Comparison of ENCODE assay signal across 10 cellular contexts in the genomic region with DNA sequence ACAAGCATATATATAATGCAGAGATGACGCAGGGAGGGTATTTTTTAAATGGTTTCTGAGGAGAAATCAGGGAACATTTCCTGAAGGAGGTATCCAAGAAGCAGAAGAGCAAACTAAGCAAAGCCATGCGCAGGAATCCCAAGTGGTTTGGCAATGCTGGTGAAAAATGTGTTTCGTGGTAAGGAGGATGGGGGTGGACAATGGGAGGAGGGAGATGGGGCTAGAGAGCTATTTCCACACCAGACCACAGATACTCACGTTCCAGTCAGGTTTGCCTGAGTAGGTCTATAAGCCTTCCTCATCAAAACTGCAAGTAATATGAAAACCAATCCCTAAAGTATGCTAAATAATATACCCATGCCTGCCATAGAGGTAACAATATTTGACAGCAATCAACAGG.
DNase-seq lines count a peak whose midpoint lies in the region; ATAC-seq, FAIRE-seq and TF ChIP-seq lines count a peak whose summit lies in the region.
"Had no signal": no experiment of that assay in that cellular context is flagged by ENCODE, and none has a peak within 500 bp of the region (broad histone marks: within the 10 kb centered on the region; RNA-seq: fewer than 3 reads in every experiment).

No MANE protein-coding gene starts in this region.

- H3F3A ChIP-seq in GM23338 (replicated peaks; ENCODE audit: low read depth): no peaks in the 10 kb centered on the region

- peaks cover 0 to 27% (median 0%) of the 10 kb centered on the region in 3 donors for H3K36me3 ChIP-seq in tibial nerve
- no peaks in the 10 kb centered on the region for H3K36me3 ChIP-seq in GM23338 (ENCODE audit: insufficient read depth)
- H3K36me3 ChIP-seq: uterus had no signal

- H3K4me3 ChIP-seq in tibial nerve (peak overlapping the region in 3 of 4 donors; percentile 24 to 85 (median 44)), GM23338 (no peak overlapping the region)

- H3K27me3 Mint-ChIP-seq in activated T-cell treated with anti-CD3 and anti-CD28 coated beads, Interleukin-2, amount 50 U/mL, for 72 hours (ENCODE audit: low read depth): no peaks in the 10 kb centered on the region
- H3K27me3 Mint-ChIP-seq in activated naive CD8-positive, alpha-beta T cell: no peaks in the 10 kb centered on the region
- peaks cover 10% of the 10 kb centered on the region for H3K27me3 Mint-ChIP-seq in GM23338 (ENCODE audit: insufficient read depth, low read depth, poor library complexity)

- TF ChIP-seq POLR2A in tibial nerve (IDR thresholded peaks at IDR 0.05): no peak
- TF ChIP-seq POLR2A in H54 (IDR thresholded peaks at IDR 0.05; ENCODE audit: low read depth, low read length): no peak

- H2AFZ ChIP-seq in GM23338: no peak overlapping the region

- H3K9me3 ChIP-seq in tibial nerve: no peaks in the 10 kb centered on the region
- H3K9me3 ChIP-seq: uterus had no signal

- DNase-seq in activated T-cell treated with anti-CD3 and anti-CD28 coated beads, Interleukin-2, amount 50 U/mL, for 72 hours: no peak
- DNase-seq in activated T-cell treated with anti-CD3 and anti-CD28 coated beads, Interleukin-2, amount 50 U/mL, for 1 hour: no peak
- DNase-seq in kidney tubule cell (ENCODE audit: low spot score) (peak; percentile 57), tibial nerve (ENCODE audit: low spot score in 2 of 2) (no peak), GM23338 (ENCODE audit: low spot score) (no peak), posterior cingulate gyrus (no peak), H54 (ENCODE audit: insufficient read length, low spot score) (no peak)
- DNase-seq: nucleus accumbens, uterus had no signal

- FAIRE-seq in H54 (lab: Jason Lieb, UNC): no peak

- intact Hi-C loops in posterior cingulate gyrus (cut with DNase I): loop anchor here (10.0 kb wide), 1 partner anchor 209 kb away; no protein-coding TSS in a partner anchor

- H3K4me1 ChIP-seq in tibial nerve (peaks cover 0 to 69% (median 41%) of the 10 kb centered on the region in 4 donors), GM23338 (ENCODE audit: insufficient read depth) (peaks cover 14% of the 10 kb centered on the region)

- TF ChIP-seq CTCF in tibial nerve (IDR thresholded peaks at IDR 0.05) (no peak), GM23338 (conservative IDR thresholded peaks at IDR 0.05; ENCODE audit: low read depth in 2 of 2) (no peak)

- peaks cover 0 to 2% of the 10 kb centered on the region in 2 donors for H3K9me3 Mint-ChIP-seq in activated T-cell treated with anti-CD3 and anti-CD28 coated beads, Interleukin-2, amount 50 U/mL, for 72 hours
- no peaks in the 10 kb centered on the region for H3K9me3 Mint-ChIP-seq in activated naive CD8-positive, alpha-beta T cell (ENCODE audit: low read depth)
- no peaks in the 10 kb centered on the region; the same call in 2 of the 3 replicates for H3K9me3 Mint-ChIP-seq in GM23338

- no peak for ATAC-seq in activated T-cell treated with anti-CD3 and anti-CD28 coated beads, Interleukin-2, amount 50 U/mL, for 72 hours (replicated peaks in 1 of 2)
- no peak for ATAC-seq in GM23338

- TF ChIP-seq EP300 in tibial nerve (IDR thresholded peaks at IDR 0.05): peak in 1 of 2 donors; percentile 19

- no peaks in the 10 kb centered on the region for H3K9me2 ChIP-seq in GM23338 (ENCODE audit: insufficient read depth)

- peak overlapping the region; percentile 72 to 92 for H3K4me3 Mint-ChIP-seq in activated T-cell treated with anti-CD3 and anti-CD28 coated beads, Interleukin-2, amount 50 U/mL, for 72 hours
- H3K4me3 Mint-ChIP-seq in activated naive CD8-positive, alpha-beta T cell: peak overlapping the region; percentile 89
- H3K4me3 Mint-ChIP-seq in GM23338: no peak overlapping the region

- peak overlapping the region; percentile 71 to 99 (median 92) for H3K27ac ChIP-seq in tibial nerve
- no peak overlapping the region for H3K27ac ChIP-seq in GM23338 (ENCODE audit: low read depth)

- peaks cover 68% of the 10 kb centered on the region for H3K79me2 ChIP-seq in GM23338 (replicated peaks; ENCODE audit: insufficient read depth)

- H3K27ac Mint-ChIP-seq in activated T-cell treated with anti-CD3 and anti-CD28 coated beads, Interleukin-2, amount 50 U/mL, for 72 hours: peak overlapping the region; percentile 27
- H3K27ac Mint-ChIP-seq in activated naive CD8-positive, alpha-beta T cell: peak overlapping the region; percentile 94
- no peak overlapping the region for H3K27ac Mint-ChIP-seq in GM23338

- 52% methylated on average over 4 of the region's 4 CpGs for WGBS in tibial nerve, 2 donors

- peaks cover 19% of the 10 kb centered on the region for H4K20me1 ChIP-seq in GM23338 (replicated peaks; ENCODE audit: insufficient read depth)

- peaks cover 34 to 49% of the 10 kb centered on the region in 2 donors for H3K36me3 Mint-ChIP-seq in activated T-cell treated with anti-CD3 and anti-CD28 coated beads, Interleukin-2, amount 50 U/mL, for 72 hours (ENCODE audit: insufficient read depth in 2 of 2)
- peaks cover 26% of the 10 kb centered on the region for H3K36me3 Mint-ChIP-seq in activated naive CD8-positive, alpha-beta T cell
- H3K36me3 Mint-ChIP-seq in GM23338 (ENCODE audit: low read depth): peaks cover 23% of the 10 kb centered on the region

- no peak overlapping the region for H3K4me2 ChIP-seq in GM23338

- H3K27me3 ChIP-seq in tibial nerve (no peaks in the 10 kb centered on the region), GM23338 (ENCODE audit: insufficient read depth) (peaks cover 13% of the 10 kb centered on the region)
- H3K27me3 ChIP-seq: uterus had no signal

- peaks cover 75% of the 10 kb centered on the region for H3K4me1 Mint-ChIP-seq in activated T-cell treated with anti-CD3 and anti-CD28 coated beads, Interleukin-2, amount 50 U/mL, for 72 hours (ENCODE audit: low read depth)
- H3K4me1 Mint-ChIP-seq in activated naive CD8-positive, alpha-beta T cell (ENCODE audit: low read depth): peaks cover 73% of the 10 kb centered on the region
- H3K4me1 Mint-ChIP-seq in GM23338: peaks cover 38% of the 10 kb centered on the region

TF ChIP-seq in GM23338, 12 proteins besides CTCF, POLR2A, EP300 and RAD21 (continues in another document):
- TF ChIP-seq NANOG (IDR thresholded peaks at IDR 0.05; ENCODE audit: borderline replicate concordance) (no peak), CREB1 (CRISPR knock-in tag; IDR thresholded peaks at IDR 0.05; ENCODE audit: low read depth) (no peak), ZNF114 (CRISPR knock-in tag; IDR thresholded peaks at IDR 0.05) (no peak), JUNB (IDR thresholded peaks at IDR 0.05; ENCODE audit: unreplicated experiment) (no peak), STAT1 (IDR thresholded peaks at IDR 0.05; ENCODE audit: unreplicated experiment) (no peak), EZH2phosphoT487 (IDR thresholded peaks at IDR 0.05; ENCODE audit: unreplicated experiment) (no peak)
- TF ChIP-seq, protein P1, sequence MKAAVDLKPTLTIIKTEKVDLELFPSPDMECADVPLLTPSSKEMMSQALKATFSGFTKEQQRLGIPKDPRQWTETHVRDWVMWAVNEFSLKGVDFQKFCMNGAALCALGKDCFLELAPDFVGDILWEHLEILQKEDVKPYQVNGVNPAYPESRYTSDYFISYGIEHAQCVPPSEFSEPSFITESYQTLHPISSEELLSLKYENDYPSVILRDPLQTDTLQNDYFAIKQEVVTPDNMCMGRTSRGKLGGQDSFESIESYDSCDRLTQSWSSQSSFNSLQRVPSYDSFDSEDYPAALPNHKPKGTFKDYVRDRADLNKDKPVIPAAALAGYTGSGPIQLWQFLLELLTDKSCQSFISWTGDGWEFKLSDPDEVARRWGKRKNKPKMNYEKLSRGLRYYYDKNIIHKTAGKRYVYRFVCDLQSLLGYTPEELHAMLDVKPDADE (IDR thresholded peaks at IDR 0.05): no peak
- TF ChIP-seq, protein P2, sequence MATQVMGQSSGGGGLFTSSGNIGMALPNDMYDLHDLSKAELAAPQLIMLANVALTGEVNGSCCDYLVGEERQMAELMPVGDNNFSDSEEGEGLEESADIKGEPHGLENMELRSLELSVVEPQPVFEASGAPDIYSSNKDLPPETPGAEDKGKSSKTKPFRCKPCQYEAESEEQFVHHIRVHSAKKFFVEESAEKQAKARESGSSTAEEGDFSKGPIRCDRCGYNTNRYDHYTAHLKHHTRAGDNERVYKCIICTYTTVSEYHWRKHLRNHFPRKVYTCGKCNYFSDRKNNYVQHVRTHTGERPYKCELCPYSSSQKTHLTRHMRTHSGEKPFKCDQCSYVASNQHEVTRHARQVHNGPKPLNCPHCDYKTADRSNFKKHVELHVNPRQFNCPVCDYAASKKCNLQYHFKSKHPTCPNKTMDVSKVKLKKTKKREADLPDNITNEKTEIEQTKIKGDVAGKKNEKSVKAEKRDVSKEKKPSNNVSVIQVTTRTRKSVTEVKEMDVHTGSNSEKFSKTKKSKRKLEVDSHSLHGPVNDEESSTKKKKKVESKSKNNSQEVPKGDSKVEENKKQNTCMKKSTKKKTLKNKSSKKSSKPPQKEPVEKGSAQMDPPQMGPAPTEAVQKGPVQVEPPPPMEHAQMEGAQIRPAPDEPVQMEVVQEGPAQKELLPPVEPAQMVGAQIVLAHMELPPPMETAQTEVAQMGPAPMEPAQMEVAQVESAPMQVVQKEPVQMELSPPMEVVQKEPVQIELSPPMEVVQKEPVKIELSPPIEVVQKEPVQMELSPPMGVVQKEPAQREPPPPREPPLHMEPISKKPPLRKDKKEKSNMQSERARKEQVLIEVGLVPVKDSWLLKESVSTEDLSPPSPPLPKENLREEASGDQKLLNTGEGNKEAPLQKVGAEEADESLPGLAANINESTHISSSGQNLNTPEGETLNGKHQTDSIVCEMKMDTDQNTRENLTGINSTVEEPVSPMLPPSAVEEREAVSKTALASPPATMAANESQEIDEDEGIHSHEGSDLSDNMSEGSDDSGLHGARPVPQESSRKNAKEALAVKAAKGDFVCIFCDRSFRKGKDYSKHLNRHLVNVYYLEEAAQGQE (IDR thresholded peaks at IDR 0.05; ENCODE audit: unreplicated experiment): no peak
